Comparison of ENCODE assay signal across 1 cellular context in genomic region chr15:65028338-65028737, GRCh38.
TF ChIP-seq lines count a peak whose summit lies in the region.

No MANE protein-coding gene starts in this region.

TF ChIP-seq in IMR-90, 13 proteins besides CTCF, POLR2A, EP300 and RAD21 (continued from another document):
- TF ChIP-seq ELK1 (IDR thresholded peaks at IDR 0.05; ENCODE audit: borderline replicate concordance, low read depth, low read length): no peak
- no peak for TF ChIP-seq MXI1 (IDR thresholded peaks at IDR 0.05; ENCODE audit: borderline replicate concordance, low read depth, low read length)
- TF ChIP-seq BHLHE40 (IDR thresholded peaks at IDR 0.05; ENCODE audit: low read depth, low read length): no peak
- no peak for TF ChIP-seq MAFK (IDR thresholded peaks at IDR 0.05; ENCODE audit: low read depth, low read length)
- TF ChIP-seq RFX5 (IDR thresholded peaks at IDR 0.05; ENCODE audit: low read depth, low read length): no peak
